ENCODE assay signal across 2 cellular contexts in the genomic region with DNA sequence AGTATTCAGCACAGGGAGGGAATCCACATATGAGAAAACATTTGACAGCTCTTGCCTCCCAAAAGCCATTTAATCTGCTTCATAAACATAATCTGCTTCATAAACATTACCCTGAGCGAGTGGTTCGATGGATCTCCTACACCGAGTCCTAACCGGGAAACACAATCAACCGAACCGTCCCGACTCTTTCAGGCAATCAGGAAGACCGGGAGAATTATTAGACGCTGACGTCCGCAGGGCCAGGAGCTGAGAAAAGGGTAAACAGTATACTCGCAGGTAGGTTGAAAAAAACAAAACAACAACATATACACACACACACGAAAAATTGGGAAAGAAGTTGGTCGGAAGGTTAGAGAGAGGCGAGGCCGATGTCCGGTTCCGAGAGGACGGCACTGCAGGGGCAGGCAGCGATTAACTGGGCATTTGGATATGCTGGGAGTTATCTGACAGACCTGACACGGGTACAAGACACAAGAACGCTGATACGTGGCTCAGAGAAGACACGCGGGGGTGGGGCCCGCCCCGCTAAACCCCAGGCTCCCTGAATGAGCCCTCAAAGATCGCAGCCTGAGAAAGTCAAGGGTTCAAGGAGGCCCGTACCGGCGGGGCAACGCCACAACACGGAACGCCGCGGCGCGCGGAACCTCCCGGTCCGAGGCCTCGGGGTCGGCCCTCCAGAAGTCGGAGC.
TF ChIP-seq lines count a peak whose summit lies in the region.

No MANE protein-coding gene starts in this region.

TF ChIP-seq in A549, 52 proteins besides CTCF, POLR2A, EP300 and RAD21:
- TF ChIP-seq, protein P1, sequence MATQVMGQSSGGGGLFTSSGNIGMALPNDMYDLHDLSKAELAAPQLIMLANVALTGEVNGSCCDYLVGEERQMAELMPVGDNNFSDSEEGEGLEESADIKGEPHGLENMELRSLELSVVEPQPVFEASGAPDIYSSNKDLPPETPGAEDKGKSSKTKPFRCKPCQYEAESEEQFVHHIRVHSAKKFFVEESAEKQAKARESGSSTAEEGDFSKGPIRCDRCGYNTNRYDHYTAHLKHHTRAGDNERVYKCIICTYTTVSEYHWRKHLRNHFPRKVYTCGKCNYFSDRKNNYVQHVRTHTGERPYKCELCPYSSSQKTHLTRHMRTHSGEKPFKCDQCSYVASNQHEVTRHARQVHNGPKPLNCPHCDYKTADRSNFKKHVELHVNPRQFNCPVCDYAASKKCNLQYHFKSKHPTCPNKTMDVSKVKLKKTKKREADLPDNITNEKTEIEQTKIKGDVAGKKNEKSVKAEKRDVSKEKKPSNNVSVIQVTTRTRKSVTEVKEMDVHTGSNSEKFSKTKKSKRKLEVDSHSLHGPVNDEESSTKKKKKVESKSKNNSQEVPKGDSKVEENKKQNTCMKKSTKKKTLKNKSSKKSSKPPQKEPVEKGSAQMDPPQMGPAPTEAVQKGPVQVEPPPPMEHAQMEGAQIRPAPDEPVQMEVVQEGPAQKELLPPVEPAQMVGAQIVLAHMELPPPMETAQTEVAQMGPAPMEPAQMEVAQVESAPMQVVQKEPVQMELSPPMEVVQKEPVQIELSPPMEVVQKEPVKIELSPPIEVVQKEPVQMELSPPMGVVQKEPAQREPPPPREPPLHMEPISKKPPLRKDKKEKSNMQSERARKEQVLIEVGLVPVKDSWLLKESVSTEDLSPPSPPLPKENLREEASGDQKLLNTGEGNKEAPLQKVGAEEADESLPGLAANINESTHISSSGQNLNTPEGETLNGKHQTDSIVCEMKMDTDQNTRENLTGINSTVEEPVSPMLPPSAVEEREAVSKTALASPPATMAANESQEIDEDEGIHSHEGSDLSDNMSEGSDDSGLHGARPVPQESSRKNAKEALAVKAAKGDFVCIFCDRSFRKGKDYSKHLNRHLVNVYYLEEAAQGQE (IDR thresholded peaks at IDR 0.05) = no peak
- no peak for TF ChIP-seq NFE2L2 (conservative IDR thresholded peaks at IDR 0.05; ENCODE audit: low read length)
- TF ChIP-seq, protein P2, sequence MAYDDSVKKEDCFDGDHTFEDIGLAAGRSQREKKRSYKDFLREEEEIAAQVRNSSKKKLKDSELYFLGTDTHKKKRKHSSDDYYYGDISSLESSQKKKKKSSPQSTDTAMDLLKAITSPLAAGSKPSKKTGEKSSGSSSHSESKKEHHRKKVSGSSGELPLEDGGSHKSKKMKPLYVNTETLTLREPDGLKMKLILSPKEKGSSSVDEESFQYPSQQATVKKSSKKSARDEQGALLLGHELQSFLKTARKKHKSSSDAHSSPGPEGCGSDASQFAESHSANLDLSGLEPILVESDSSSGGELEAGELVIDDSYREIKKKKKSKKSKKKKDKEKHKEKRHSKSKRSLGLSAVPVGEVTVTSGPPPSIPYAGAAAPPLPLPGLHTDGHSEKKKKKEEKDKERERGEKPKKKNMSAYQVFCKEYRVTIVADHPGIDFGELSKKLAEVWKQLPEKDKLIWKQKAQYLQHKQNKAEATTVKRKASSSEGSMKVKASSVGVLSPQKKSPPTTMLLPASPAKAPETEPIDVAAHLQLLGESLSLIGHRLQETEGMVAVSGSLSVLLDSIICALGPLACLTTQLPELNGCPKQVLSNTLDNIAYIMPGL (CRISPR knock-in tag; IDR thresholded peaks at IDR 0.05; ENCODE audit: borderline replicate concordance) = no peak
- TF ChIP-seq SREBF2 (IDR thresholded peaks at IDR 0.05) = no peak
- TF ChIP-seq PBX3 (IDR thresholded peaks at IDR 0.05) = no peak
- TF ChIP-seq HDAC2 (IDR thresholded peaks at IDR 0.05) = no peak
- no peak for TF ChIP-seq GATA3 (IDR thresholded peaks at IDR 0.05; ENCODE audit: borderline replicate concordance)
- no peak for TF ChIP-seq JUNB (IDR thresholded peaks at IDR 0.05)
- TF ChIP-seq CHD4 (IDR thresholded peaks at IDR 0.05; ENCODE audit: borderline replicate concordance) = no peak
- TF ChIP-seq RNF2 (IDR thresholded peaks at IDR 0.05; ENCODE audit: borderline replicate concordance, low read depth) = no peak
- TF ChIP-seq TFCP2L1 (CRISPR knock-in tag; IDR thresholded peaks at IDR 0.05) = no peak
- no peak for TF ChIP-seq MAX (IDR thresholded peaks at IDR 0.05)
- no peak for TF ChIP-seq JUN (IDR thresholded peaks at IDR 0.05)
- TF ChIP-seq ESRRA (IDR thresholded peaks at IDR 0.05; ENCODE audit: borderline replicate concordance, low read length) = no peak
- no peak for TF ChIP-seq HOXA7 (CRISPR knock-in tag; IDR thresholded peaks at IDR 0.05)
- TF ChIP-seq HEYL (CRISPR knock-in tag; IDR thresholded peaks at IDR 0.05) = no peak

TF ChIP-seq in SK-N-SH, 30 proteins besides CTCF, POLR2A, EP300 and RAD21 (continued from another document):
- TF ChIP-seq, protein P1 (IDR thresholded peaks at IDR 0.05; ENCODE audit: low read depth, low read length) = no peak
- no peak for TF ChIP-seq RCOR1 (IDR thresholded peaks at IDR 0.05; ENCODE audit: low read length)
- no peak for TF ChIP-seq GATA2 (CRISPR knock-in tag; IDR thresholded peaks at IDR 0.05)
- TF ChIP-seq EZH2phosphoT487 (IDR thresholded peaks at IDR 0.05; ENCODE audit: borderline replicate concordance, low read depth) = no peak
- no peak for TF ChIP-seq MAX (IDR thresholded peaks at IDR 0.05; ENCODE audit: low read depth)
- no peak for TF ChIP-seq TCF12 (IDR thresholded peaks at IDR 0.05)
- TF ChIP-seq, protein P3, sequence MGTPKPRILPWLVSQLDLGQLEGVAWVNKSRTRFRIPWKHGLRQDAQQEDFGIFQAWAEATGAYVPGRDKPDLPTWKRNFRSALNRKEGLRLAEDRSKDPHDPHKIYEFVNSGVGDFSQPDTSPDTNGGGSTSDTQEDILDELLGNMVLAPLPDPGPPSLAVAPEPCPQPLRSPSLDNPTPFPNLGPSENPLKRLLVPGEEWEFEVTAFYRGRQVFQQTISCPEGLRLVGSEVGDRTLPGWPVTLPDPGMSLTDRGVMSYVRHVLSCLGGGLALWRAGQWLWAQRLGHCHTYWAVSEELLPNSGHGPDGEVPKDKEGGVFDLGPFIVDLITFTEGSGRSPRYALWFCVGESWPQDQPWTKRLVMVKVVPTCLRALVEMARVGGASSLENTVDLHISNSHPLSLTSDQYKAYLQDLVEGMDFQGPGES (IDR thresholded peaks at IDR 0.05; ENCODE audit: low read depth, low read length) = no peak
